Comparison of ENCODE assay signal across 16 cellular contexts in the genomic region with DNA sequence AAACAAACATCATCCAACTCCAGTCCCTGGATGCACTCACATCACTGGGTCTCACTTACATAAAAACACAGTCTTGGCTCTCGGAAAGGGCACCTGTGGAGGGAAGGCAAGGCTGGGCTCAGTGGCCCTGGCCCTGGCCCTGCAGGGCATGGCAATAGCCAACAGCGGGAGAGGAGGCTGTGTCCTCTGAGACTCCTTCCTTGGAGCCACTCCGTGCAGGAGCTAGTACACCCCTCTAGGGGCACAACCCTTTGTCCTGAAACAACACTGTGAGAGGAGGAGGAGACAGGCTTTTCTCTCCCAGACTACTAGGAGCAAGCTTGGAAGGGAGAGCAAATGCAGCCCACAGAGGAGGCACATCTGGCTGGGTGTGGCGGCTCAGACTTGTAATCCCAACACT. TPM values are rescaled to one million over a fixed set of nuclear protein-coding genes. Genes with fewer than 3 reads are reported as not detected.
DNase-seq lines count a peak whose midpoint lies in the region; ATAC-seq and TF ChIP-seq lines count a peak whose summit lies in the region.
"Had no signal": no experiment of that assay in that cellular context is flagged by ENCODE, and none has a peak within 500 bp of the region (broad histone marks: within the 10 kb centered on the region; RNA-seq: fewer than 3 reads in every experiment).

No MANE protein-coding gene starts in this region.

- TF ChIP-seq POLR2A in gastroesophageal sphincter (IDR thresholded peaks at IDR 0.05): no peak

- no peak for DNase-seq in T-helper 1 cell
- no peak for DNase-seq in WTC11 (ENCODE audit: low spot score)
- peak; percentile 54 for DNase-seq in smooth muscle cell of the brain vasculature (ENCODE audit: low read depth, low spot score)
- DNase-seq in NCI-H2029 (lab: John Stamatoyannopoulos, UW): no peak
- DNase-seq: activated CD4-positive, alpha-beta memory T cell treated with anti-CD3 and anti-CD28 coated beads for 36 hours; islet precursor cell; NCI-H2029 treated with DMSO at 0.1 percent for 48 hours; NCI-H774; T-helper 9 cell had no signal

- no peak overlapping the region for H3K4me3 Mint-ChIP-seq in T-helper 1 cell treated with Interleukin-12 subunit alpha and Interleukin-12 subunit beta and Interleukin-4 antibody, amounts not matched to agents 30 μg/mL and 1 μg/mL, for 36 hours
- H3K4me3 Mint-ChIP-seq in WTC11: no peak overlapping the region
- H3K4me3 Mint-ChIP-seq: activated CD4-positive, alpha-beta memory T cell treated with anti-CD3 and anti-CD28 coated beads for 36 hours; activated naive CD4-positive, alpha-beta T cell treated with anti-CD3 and anti-CD28 coated beads, Interleukin-2, amount 50 U/mL, for 24 hours had no signal

- H3K9me3 ChIP-seq in gastroesophageal sphincter: no peaks in the 10 kb centered on the region

- no peaks in the 10 kb centered on the region for H3K9me3 Mint-ChIP-seq in T-helper 1 cell treated with Interleukin-12 subunit alpha and Interleukin-12 subunit beta and Interleukin-4 antibody, amounts not matched to agents 30 μg/mL and 1 μg/mL, for 36 hours
- H3K9me3 Mint-ChIP-seq in WTC11: no peaks in the 10 kb centered on the region
- H3K9me3 Mint-ChIP-seq: activated CD4-positive, alpha-beta memory T cell treated with anti-CD3 and anti-CD28 coated beads for 36 hours; activated naive CD4-positive, alpha-beta T cell treated with anti-CD3 and anti-CD28 coated beads, Interleukin-2, amount 50 U/mL, for 24 hours had no signal

- peaks cover 37% of the 10 kb centered on the region for H3K36me3 Mint-ChIP-seq in T-helper 1 cell treated with Interleukin-12 subunit alpha and Interleukin-12 subunit beta and Interleukin-4 antibody, amounts not matched to agents 30 μg/mL and 1 μg/mL, for 36 hours (ENCODE audit: low read depth)
- H3K36me3 Mint-ChIP-seq in WTC11: peaks cover 87% of the 10 kb centered on the region

- CTCF ChIA-PET in WTC11 (lab: Charles Lee): interaction anchor here (1.1 to 1.3 kb wide), 2 partner anchors 15 to 237 kb away, joined by 3 to 9 read pairs; no protein-coding TSS in a partner anchor

- POLR2A ChIA-PET in WTC11 (lab: Charles Lee): no interaction called here

- TF ChIP-seq CTCF in WTC11 (IDR thresholded peaks at IDR 0.05) (no peak), gastroesophageal sphincter (IDR thresholded peaks at IDR 0.05) (no peak)

- 67 to 83% methylated on average over 2 to 3 of the region's 4 CpGs for WGBS in gastroesophageal sphincter (ENCODE audit: low coverage in 1 of 2), 2 donors

- peak overlapping the region in 3 of 4 donors; percentile 28 to 59 (median 53) for H3K27ac ChIP-seq in gastroesophageal sphincter
- H3K27ac ChIP-seq: 22Rv1 had no signal

- no peak overlapping the region for H3K4me3 ChIP-seq in gastroesophageal sphincter

- peaks cover 7% of the 10 kb centered on the region for H3K4me1 Mint-ChIP-seq in T-helper 1 cell treated with Interleukin-12 subunit alpha and Interleukin-12 subunit beta and Interleukin-4 antibody, amounts not matched to agents 30 μg/mL and 1 μg/mL, for 36 hours (ENCODE audit: low read depth)
- H3K4me1 Mint-ChIP-seq in WTC11: no peaks in the 10 kb centered on the region
- H3K4me1 Mint-ChIP-seq: activated naive CD4-positive, alpha-beta T cell treated with anti-CD3 and anti-CD28 coated beads, Interleukin-2, amount 50 U/mL, for 24 hours had no signal

- H3K27me3 ChIP-seq in gastroesophageal sphincter: no peaks in the 10 kb centered on the region

- peaks cover 0 to 98% of the 10 kb centered on the region in 2 donors for H3K36me3 ChIP-seq in gastroesophageal sphincter

- peaks cover 0 to 29% (median 0%) of the 10 kb centered on the region in 3 donors for H3K4me1 ChIP-seq in gastroesophageal sphincter

- peak; percentile 69 for ATAC-seq in WTC11
- no peak for ATAC-seq in gastroesophageal sphincter
- ATAC-seq in HG03039 (IDR thresholded peaks at IDR 0.05; ENCODE audit: unreplicated experiment): no peak
- no peak for ATAC-seq in GM19397 (IDR thresholded peaks at IDR 0.05; ENCODE audit: unreplicated experiment)

- TF ChIP-seq EP300 in gastroesophageal sphincter (IDR thresholded peaks at IDR 0.05): no peak

- H3K27me3 Mint-ChIP-seq in T-helper 1 cell treated with Interleukin-12 subunit alpha and Interleukin-12 subunit beta and Interleukin-4 antibody, amounts not matched to agents 30 μg/mL and 1 μg/mL, for 36 hours (ENCODE audit: low read depth): no peaks in the 10 kb centered on the region
- no peaks in the 10 kb centered on the region for H3K27me3 Mint-ChIP-seq in WTC11 (ENCODE audit: low read depth)
- H3K27me3 Mint-ChIP-seq: activated CD4-positive, alpha-beta memory T cell treated with anti-CD3 and anti-CD28 coated beads for 36 hours; activated naive CD4-positive, alpha-beta T cell treated with anti-CD3 and anti-CD28 coated beads, Interleukin-2, amount 50 U/mL, for 24 hours had no signal

- H3K27ac Mint-ChIP-seq in T-helper 1 cell treated with Interleukin-12 subunit alpha and Interleukin-12 subunit beta and Interleukin-4 antibody, amounts not matched to agents 30 μg/mL and 1 μg/mL, for 36 hours: peak overlapping the region; percentile 64
- H3K27ac Mint-ChIP-seq in WTC11: peak overlapping the region; percentile 47; the same call in 1 of the 2 replicates
- H3K27ac Mint-ChIP-seq: activated CD4-positive, alpha-beta memory T cell treated with anti-CD3 and anti-CD28 coated beads for 36 hours; activated naive CD4-positive, alpha-beta T cell treated with anti-CD3 and anti-CD28 coated beads, Interleukin-2, amount 50 U/mL, for 24 hours had no signal

TF ChIP-seq in WTC11, 78 proteins besides CTCF, POLR2A, EP300 and RAD21:
- TF ChIP-seq ESRRA (CRISPR knock-in tag; IDR thresholded peaks at IDR 0.05; ENCODE audit: borderline replicate concordance): no peak
- no peak for TF ChIP-seq MYBL2 (CRISPR knock-in tag; IDR thresholded peaks at IDR 0.05)
- no peak for TF ChIP-seq ATF1 (CRISPR knock-in tag; IDR thresholded peaks at IDR 0.05)
- TF ChIP-seq ZNF281 (CRISPR knock-in tag; IDR thresholded peaks at IDR 0.05): no peak
- no peak for TF ChIP-seq NFE2L1 (CRISPR knock-in tag; IDR thresholded peaks at IDR 0.05)
- TF ChIP-seq ZBTB21 (CRISPR knock-in tag; IDR thresholded peaks at IDR 0.05; ENCODE audit: borderline replicate concordance): no peak
- TF ChIP-seq ZNF138 (CRISPR knock-in tag; conservative IDR thresholded peaks at IDR 0.05): no peak
- TF ChIP-seq NFATC4 (CRISPR knock-in tag; IDR thresholded peaks at IDR 0.05): no peak
- TF ChIP-seq, protein P1, sequence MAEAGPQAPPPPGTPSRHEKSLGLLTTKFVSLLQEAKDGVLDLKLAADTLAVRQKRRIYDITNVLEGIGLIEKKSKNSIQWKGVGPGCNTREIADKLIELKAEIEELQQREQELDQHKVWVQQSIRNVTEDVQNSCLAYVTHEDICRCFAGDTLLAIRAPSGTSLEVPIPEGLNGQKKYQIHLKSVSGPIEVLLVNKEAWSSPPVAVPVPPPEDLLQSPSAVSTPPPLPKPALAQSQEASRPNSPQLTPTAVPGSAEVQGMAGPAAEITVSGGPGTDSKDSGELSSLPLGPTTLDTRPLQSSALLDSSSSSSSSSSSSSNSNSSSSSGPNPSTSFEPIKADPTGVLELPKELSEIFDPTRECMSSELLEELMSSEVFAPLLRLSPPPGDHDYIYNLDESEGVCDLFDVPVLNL (CRISPR knock-in tag; IDR thresholded peaks at IDR 0.05; ENCODE audit: borderline replicate concordance, low read depth): no peak
- no peak for TF ChIP-seq JAZF1 (CRISPR knock-in tag; IDR thresholded peaks at IDR 0.05)
- TF ChIP-seq TEAD4 (CRISPR knock-in tag; IDR thresholded peaks at IDR 0.05): no peak
- TF ChIP-seq TP53 (CRISPR knock-in tag; IDR thresholded peaks at IDR 0.05): no peak

RNA-seq across cellular contexts. Expression of gene URB1, which starts 28.0 kb away (rescaled TPM):
- total RNA-seq in WTC11 (2021): 28.0 to 38.7 TPM (median 29.5 TPM) in 3 replicates
- total RNA-seq in gastroesophageal sphincter: 10 to 100 TPM; 18.3 to 26.9 (median 20.7) TPM

RNA-seq across cellular contexts. Expression of gene EVA1C, which starts 47.7 kb away (rescaled TPM):
- total RNA-seq in WTC11 (2021): 2.3 to 3.6 TPM (median 3.1 TPM) in 3 replicates
- 10 to 100 TPM; 43.1 to 71.4 (median 51.1) TPM for total RNA-seq in gastroesophageal sphincter
- total RNA-seq: G401 had no signal
